Comparison of ENCODE assay signal across 9 cellular contexts in genomic region chr19:16066611-16067104, GRCh38. TPM values are rescaled to one million over a fixed set of nuclear protein-coding genes. Genes with fewer than 3 reads are reported as not detected.
DNase-seq lines count a peak whose midpoint lies in the region; ATAC-seq and TF ChIP-seq lines count a peak whose summit lies in the region.
"Had no signal": no experiment of that assay in that cellular context is flagged by ENCODE, and none has a peak within 500 bp of the region (broad histone marks: within the 10 kb centered on the region; RNA-seq: fewer than 3 reads in every experiment).

No MANE protein-coding gene starts in this region.

- peak overlapping the region; percentile 80 for H3K4me2 ChIP-seq in HCT116 (ENCODE audit: low read length)
- no peak overlapping the region for H3K4me2 ChIP-seq in neuronal stem cell (ENCODE audit: insufficient read depth, low read length, poor library complexity, severe bottlenecking)

- no peak overlapping the region for H3K23ac ChIP-seq in neuronal stem cell (ENCODE audit: low read depth, low read length, poor library complexity)

- no peak overlapping the region for H2BK15ac ChIP-seq in neuronal stem cell (ENCODE audit: low read length)

- H3K4me3 Mint-ChIP-seq in effector memory CD8-positive, alpha-beta T cell: no peak overlapping the region

- H3K27ac Mint-ChIP-seq in effector memory CD8-positive, alpha-beta T cell: peak overlapping the region in 1 of 2 donors; percentile 3

- H3K36me3 Mint-ChIP-seq in effector memory CD8-positive, alpha-beta T cell (ENCODE audit: insufficient read depth): peaks cover 2% of the 10 kb centered on the region

- DNase-seq in AG09319 (ENCODE audit: extremely low read depth, low read depth): no peak
- DNase-seq in HCT116 (ENCODE audit: low read depth, low spot score): peak; percentile 80
- peak; percentile 83 for DNase-seq in UCSD-AML1 (lab: John Stamatoyannopoulos, UW; ENCODE audit: unreplicated experiment)
- DNase-seq in effector memory CD8-positive, alpha-beta T cell: peak in 2 of 3 experiments; percentile 28 to 39
- no peak for DNase-seq in neuronal stem cell (ENCODE audit: low spot score)
- DNase-seq in cortex of kidney (lab: John Stamatoyannopoulos, UW): no peak
- DNase-seq in NCI-H2171 treated with DMSO at 0.1 percent for 48 hours (lab: John Stamatoyannopoulos, UW): no peak

- CTCF ChIA-PET in HCT116 (lab: Charles Lee): interaction anchor here (1.5 to 1.8 kb wide), 2 partner anchors 8 to 131 kb away, joined by 3 to 6 read pairs; partner anchors contain the start of gene AP1M1

- H2BK120ac ChIP-seq in neuronal stem cell (ENCODE audit: low read depth, low read length): no peak overlapping the region

- H3K36me3 ChIP-seq in HCT116 (ENCODE audit: control insufficient read depth in 1 of 2, insufficient read depth in 2 of 2, low read length in 2 of 2) (peaks cover 0 to 3% of the 10 kb centered on the region in 2 experiments; a peak in 1 of 4 replicates), neuronal stem cell (replicated peaks in 1 of 2; ENCODE audit: control insufficient read depth in 2 of 2, insufficient read depth in 2 of 2, low read length in 2 of 2) (no peaks in the 10 kb centered on the region)
- H3K36me3 ChIP-seq: HAP-1 had no signal

- intact Hi-C loops in HCT116 (cut with micrococcal nuclease): loop anchor here (2.0 to 5.0 kb wide), 2 partner anchors 116 to 229 kb away; no protein-coding TSS in a partner anchor

- peak overlapping the region; percentile 88 for H3K9ac ChIP-seq in HCT116 (ENCODE audit: low read length)
- H3K9ac ChIP-seq in neuronal stem cell (ENCODE audit: low read depth, low read length, poor library complexity): no peak overlapping the region

- POLR2A ChIA-PET in HCT116 (lab: Charles Lee): interaction anchor here (2.1 kb wide), 1 partner anchor 12 kb away, joined by 8 read pairs; no protein-coding TSS in a partner anchor

- no peaks in the 10 kb centered on the region for H3K27me3 ChIP-seq in HCT116 (ENCODE audit: insufficient read depth, low read length)
- H3K27me3 ChIP-seq in neuronal stem cell (ENCODE audit: control insufficient read depth in 3 of 3, insufficient read depth in 3 of 3, low read depth in 1 of 3, low read length in 3 of 3): no peaks in the 10 kb centered on the region

- no peak overlapping the region for H2AFZ ChIP-seq in HCT116 (ENCODE audit: low read depth, low read length, poor library complexity, severe bottlenecking)
- peak overlapping the region; percentile 42 for H2AFZ ChIP-seq in neuronal stem cell (ENCODE audit: low read length)

- H3K27ac ChIP-seq in HCT116 (ENCODE audit: low read depth, low read length) (peak overlapping the region; percentile 83), neuronal stem cell (replicated peaks; ENCODE audit: low read length) (no peak overlapping the region)

- no peak overlapping the region for H3K14ac ChIP-seq in neuronal stem cell (ENCODE audit: low read length)

- no peaks in the 10 kb centered on the region for H3K27me3 Mint-ChIP-seq in effector memory CD8-positive, alpha-beta T cell

- no peaks in the 10 kb centered on the region for H3K9me3 ChIP-seq in HCT116 (ENCODE audit: control insufficient read depth in 1 of 2, insufficient read depth in 1 of 2, low read depth in 1 of 2, low read length in 2 of 2)
- H3K9me3 ChIP-seq in neuronal stem cell (replicated peaks in 1 of 2; ENCODE audit: control insufficient read depth in 2 of 2, insufficient read depth in 1 of 2, low read depth in 1 of 2, low read length in 2 of 2): peaks cover 2 to 3% of the 10 kb centered on the region in 2 donors
- H3K9me3 ChIP-seq: HAP-1 had no signal

- no peak overlapping the region for H3K4ac ChIP-seq in neuronal stem cell (ENCODE audit: low read length)

- peak; percentile 74 for TF ChIP-seq RAD21 in HCT116 (IDR thresholded peaks at IDR 0.05; ENCODE audit: low read depth)

- peak; percentile 32 for TF ChIP-seq CTCF in AG09319 (IDR thresholded peaks at IDR 0.05; ENCODE audit: low read depth, low read length)
- TF ChIP-seq CTCF in HCT116 (IDR thresholded peaks at IDR 0.05 in 2 of 3, conservative IDR thresholded peaks at IDR 0.05 in 1 of 3; ENCODE audit: borderline replicate concordance in 1 of 3, insufficient read depth in 1 of 3, low read depth in 2 of 3, low read length in 2 of 3): peak in 2 of 3 experiments; percentile 28 to 48; a peak in 4 of 6 replicates

- H4K20me1 ChIP-seq in HCT116 (ENCODE audit: insufficient read depth): no peaks in the 10 kb centered on the region

- RAD21 ChIA-PET in HCT116 (lab: Charles Lee; ENCODE audit: low non-redundant PET in 1 of 2, low total read pairs in 2 of 2, uncharacterized antibody in 2 of 2, unreplicated experiment in 2 of 2): interaction anchor here in 1 of 2 experiments (0.7 to 1.4 kb wide), 2 partner anchors 25 to 77 kb away, joined by 3 to 7 read pairs; no protein-coding TSS in a partner anchor

- peaks cover 24 to 69% of the 10 kb centered on the region in 2 experiments for H3K4me1 ChIP-seq in HCT116 (ENCODE audit: control insufficient read depth in 1 of 2, insufficient read depth in 2 of 2, low read length in 2 of 2)
- H3K4me1 ChIP-seq in neuronal stem cell (ENCODE audit: control insufficient read depth in 2 of 2, insufficient read depth in 1 of 2, low read depth in 1 of 2, low read length in 2 of 2): peaks cover 0 to 17% of the 10 kb centered on the region in 2 donors
- H3K4me1 ChIP-seq: HAP-1 had no signal

- H3K4me3 ChIP-seq in HCT116 (replicated peaks in 1 of 2; ENCODE audit: low read depth in 1 of 2, low read length in 2 of 2) (peak overlapping the region; percentile 95 to 96), neuronal stem cell (ENCODE audit: low read length in 2 of 2) (no peak overlapping the region)
- H3K4me3 ChIP-seq: HAP-1 had no signal

- no peak overlapping the region for H2BK5ac ChIP-seq in neuronal stem cell (ENCODE audit: low read length)

- peaks cover 17 to 24% of the 10 kb centered on the region in 2 donors for H3K4me1 Mint-ChIP-seq in effector memory CD8-positive, alpha-beta T cell (ENCODE audit: low read depth in 2 of 2)

- no peak overlapping the region for H3K18ac ChIP-seq in neuronal stem cell (ENCODE audit: low read length)

- no peak overlapping the region for H4K8ac ChIP-seq in neuronal stem cell (ENCODE audit: low read depth, low read length)

- ATAC-seq in HCT116 (peak; percentile 51), GM18861 (IDR thresholded peaks at IDR 0.05; ENCODE audit: unreplicated experiment) (no peak)
- ATAC-seq in effector memory CD8-positive, alpha-beta T cell (replicated peaks): no peak

- peaks cover 49% of the 10 kb centered on the region for H3K79me2 ChIP-seq in HCT116 (ENCODE audit: insufficient read depth, low read length)

- no CpG with 5 or more reads among the region's 6 CpGs for WGBS in neuronal stem cell (ENCODE audit: extremely low coverage in 2 of 2, insufficient read length in 2 of 2, insufficient replicate concordance in 1 of 2), 2 donors

- no peak overlapping the region for H2BK12ac ChIP-seq in neuronal stem cell (ENCODE audit: low read length)

- H3K9me2 ChIP-seq in HCT116 (ENCODE audit: insufficient read depth): no peaks in the 10 kb centered on the region

- no peaks in the 10 kb centered on the region for H3K79me1 ChIP-seq in neuronal stem cell (ENCODE audit: low read depth, low read length)

- no peak overlapping the region for H2AK5ac ChIP-seq in neuronal stem cell (ENCODE audit: low read depth, low read length)

- BruUV-seq in HCT116 (replicated peaks; lab: Mats Ljungman, UMichigan): no TSS peak

- H3K9me3 Mint-ChIP-seq in effector memory CD8-positive, alpha-beta T cell: no peaks in the 10 kb centered on the region

- no peak for TF ChIP-seq POLR2A in HCT116 (IDR thresholded peaks at IDR 0.05; ENCODE audit: borderline replicate concordance, extremely low read depth, insufficient read depth, insufficient read length)

- no peak overlapping the region for H4K91ac ChIP-seq in neuronal stem cell (ENCODE audit: low read depth, low read length, poor library complexity)

TF ChIP-seq in HCT116, 20 proteins besides CTCF, POLR2A, EP300 and RAD21 (continues in another document):
- no peak for TF ChIP-seq EZH2 (IDR thresholded peaks at IDR 0.05)
- no peak for TF ChIP-seq REST (IDR thresholded peaks at IDR 0.05; ENCODE audit: low read depth)
- TF ChIP-seq TCF7L2 (IDR thresholded peaks at IDR 0.05; ENCODE audit: borderline replicate concordance, extremely low read depth, insufficient read depth, insufficient read length): peak; percentile 10
- TF ChIP-seq YY1 (IDR thresholded peaks at IDR 0.05; ENCODE audit: extremely low read depth, insufficient replicate concordance, low read depth, low read length): peak; percentile 47
- no peak for TF ChIP-seq FOSL1 (IDR thresholded peaks at IDR 0.05; ENCODE audit: low read depth)
- TF ChIP-seq SIN3A (IDR thresholded peaks at IDR 0.05; ENCODE audit: low read depth): no peak
- no peak for TF ChIP-seq JUND (IDR thresholded peaks at IDR 0.05)
- no peak for TF ChIP-seq ZFX (IDR thresholded peaks at IDR 0.05)

RNA-seq across cellular contexts. Expression of gene TPM4, which starts 9.6 kb away (rescaled TPM):
- total RNA-seq in HCT116 (2021; ENCODE audit: unreplicated experiment): 275 TPM
- polyA plus RNA-seq in HCT116 (2012): 230 and 283 TPM in 2 replicates
- 413 TPM for polyA plus RNA-seq in neuronal stem cell (2013, experiment 1 of 2)
- polyA plus RNA-seq in neuronal stem cell (2013, experiment 2 of 2): 408 TPM

RNA-seq across cellular contexts. Expression of gene RAB8A, which starts 45.0 kb away (rescaled TPM):
- total RNA-seq in HCT116 (2021; ENCODE audit: unreplicated experiment): 116 TPM
- polyA plus RNA-seq in HCT116 (2012): 100 and 111 TPM in 2 replicates
- polyA plus RNA-seq in neuronal stem cell (2013, experiment 1 of 2): 43.0 TPM
- 44.3 TPM for polyA plus RNA-seq in neuronal stem cell (2013, experiment 2 of 2)

Comparison
In these comparisons a context has a peak if more than half of its experiments do, and no peak if none do; other contexts are left out.
1. DNase-seq: peak in HCT116 (single experiment), UCSD-AML1 (single experiment) and effector memory CD8-positive, alpha-beta T cell (2 of 3); none in AG09319 (single experiment), neuronal stem cell (single experiment), cortex of kidney (single experiment) and NCI-H2171 treated with DMSO at 0.1 percent for 48 hours (single experiment).
2. H3K4me3 ChIP-seq: peak in HCT116 (2 of 2); none in neuronal stem cell (0 of 2).